ENCODE assay signal across 17 cellular contexts in genomic region chr2:126059379-126059778, GRCh38.
DNase-seq lines count a peak whose midpoint lies in the region; ATAC-seq and TF ChIP-seq lines count a peak whose summit lies in the region.
"Had no signal": no experiment of that assay in that cellular context is flagged by ENCODE, and none has a peak within 500 bp of the region (broad histone marks: within the 10 kb centered on the region; RNA-seq: fewer than 3 reads in every experiment).

No MANE protein-coding gene starts in this region.

- H3K27me3 ChIP-seq in hepatocyte (no peaks in the 10 kb centered on the region), brain microvascular endothelial cell (replicated peaks) (no peaks in the 10 kb centered on the region)
- H3K27me3 ChIP-seq: BLaER1 treated with 17β-estradiol and CSF1 and Interleukin-3, amounts not matched to agents 10 nM and 100 nM had no signal

- in situ Hi-C loops in SK-MEL-5 (cut with HindIII; ENCODE audit: low pct_unique_long_range_greater_than_20kb, low sequenced_read_pairs) = no loop called here
- in situ Hi-C loops in brain microvascular endothelial cell (cut with HindIII; ENCODE audit: low pct_ligation_motif_present, low sequenced_read_pairs) = no loop called here

- WGBS in hepatocyte (ENCODE audit: low lambda C conversion rate, missing lambda C conversion rate) = 29% methylated on average over 2 of the region's 2 CpGs

- H3K36me3 Mint-ChIP-seq in neural crest cell (ENCODE audit: low read depth) = peaks cover 44% of the 10 kb centered on the region
- H3K36me3 Mint-ChIP-seq: CD8-positive, alpha-beta memory T cell had no signal

- H3K27ac ChIP-seq in hepatocyte (peak overlapping the region; percentile 46), brain microvascular endothelial cell (no peak overlapping the region)
- H3K27ac ChIP-seq: A549; BLaER1 treated with 17β-estradiol and CSF1 and Interleukin-3, amounts not matched to agents 10 nM and 100 nM had no signal

- H3K36me3 ChIP-seq in hepatocyte (replicated peaks; ENCODE audit: insufficient read depth, low read depth) (no peaks in the 10 kb centered on the region), brain microvascular endothelial cell (replicated peaks) (no peaks in the 10 kb centered on the region)
- H3K36me3 ChIP-seq: BLaER1 treated with 17β-estradiol and CSF1 and Interleukin-3, amounts not matched to agents 10 nM and 100 nM had no signal

- no peak overlapping the region for H3K4me3 ChIP-seq in hepatocyte
- no peak overlapping the region for H3K4me3 ChIP-seq in brain microvascular endothelial cell (ENCODE audit: low read depth, low read length)
- H3K4me3 ChIP-seq: A549; BLaER1 treated with 17β-estradiol and CSF1 and Interleukin-3, amounts not matched to agents 10 nM and 100 nM had no signal

- no peaks in the 10 kb centered on the region for H3K27me3 Mint-ChIP-seq in neural crest cell (ENCODE audit: low read depth)
- H3K27me3 Mint-ChIP-seq: CD8-positive, alpha-beta memory T cell had no signal

- H3K4me1 Mint-ChIP-seq in neural crest cell = peaks cover 21% of the 10 kb centered on the region
- H3K4me1 Mint-ChIP-seq: CD8-positive, alpha-beta memory T cell had no signal

- H2AFZ ChIP-seq in hepatocyte = no peak overlapping the region

- H3K9me3 ChIP-seq in hepatocyte (ENCODE audit: low read depth) = no peaks in the 10 kb centered on the region
- H3K9me3 ChIP-seq: A549 had no signal

- H3K79me2 ChIP-seq in hepatocyte = no peaks in the 10 kb centered on the region

- H4K20me1 ChIP-seq in hepatocyte (ENCODE audit: insufficient read depth, poor library complexity, severe bottlenecking) = no peaks in the 10 kb centered on the region
- H4K20me1 ChIP-seq: BLaER1 treated with 17β-estradiol and CSF1 and Interleukin-3, amounts not matched to agents 10 nM and 100 nM had no signal

- no peaks in the 10 kb centered on the region for H3K9me2 ChIP-seq in hepatocyte (replicated peaks; ENCODE audit: insufficient read depth)

- DNase-seq in ELF-1 (ENCODE audit: low read depth, low spot score) (peak; percentile 93), SK-MEL-5 (ENCODE audit: low read depth, low spot score) (peak; percentile 17), hepatocyte (ENCODE audit: low spot score) (peak; percentile 10), neural crest cell (ENCODE audit: low read depth, low spot score) (peak; percentile 3), brain microvascular endothelial cell (no peak), NCI-H1048 (lab: John Stamatoyannopoulos, UW) (no peak)
- DNase-seq: CD8-positive, alpha-beta memory T cell; DMS 273 treated with DMSO at 0.1 percent for 48 hours; GF-D8; NCI-H187 treated with DMSO at 0.1 percent for 48 hours; NCI-H2171; NCI-H774 had no signal

- no peak overlapping the region for H3K4me2 ChIP-seq in hepatocyte
- H3K4me2 ChIP-seq: A549; BLaER1 treated with 17β-estradiol and CSF1 and Interleukin-3, amounts not matched to agents 10 nM and 100 nM had no signal

- peak overlapping the region; percentile 61 for H3K4me3 Mint-ChIP-seq in neural crest cell
- H3K4me3 Mint-ChIP-seq: CD8-positive, alpha-beta memory T cell had no signal

- peaks cover 48% of the 10 kb centered on the region for H3K9me3 Mint-ChIP-seq in neural crest cell

- ATAC-seq in HG02970 (IDR thresholded peaks at IDR 0.05; ENCODE audit: low FRiP score, unreplicated experiment) (no peak), HG03159 (IDR thresholded peaks at IDR 0.05; ENCODE audit: unreplicated experiment) (no peak)
- ATAC-seq: A549, SK-N-SH treated with all-trans-retinoic acid at 6 μM for 48 hours had no signal

- H3K4me1 ChIP-seq in hepatocyte (ENCODE audit: insufficient read depth) = no peaks in the 10 kb centered on the region
- H3K4me1 ChIP-seq: A549; BLaER1 treated with 17β-estradiol and CSF1 and Interleukin-3, amounts not matched to agents 10 nM and 100 nM had no signal

- TF ChIP-seq CTCF in hepatocyte (IDR thresholded peaks at IDR 0.05; ENCODE audit: poor library complexity) (no peak), neural crest cell (conservative IDR thresholded peaks at IDR 0.05) (no peak), brain microvascular endothelial cell (IDR thresholded peaks at IDR 0.05; ENCODE audit: low read depth, low read length, missing control alignments) (no peak)

- peak overlapping the region; percentile 98 for H3K27ac Mint-ChIP-seq in neural crest cell (ENCODE audit: unreplicated experiment)
- H3K27ac Mint-ChIP-seq: CD8-positive, alpha-beta memory T cell had no signal

Comparison
In these comparisons a context has a peak if more than half of its experiments do, and no peak if none do; other contexts are left out.
1. DNase-seq: peak in ELF-1 (single experiment), SK-MEL-5 (single experiment), hepatocyte (single experiment) and neural crest cell (single experiment); none in brain microvascular endothelial cell (single experiment) and NCI-H1048 (single experiment).